Comparison of ENCODE assay signal across 30 cellular contexts in the genomic region with DNA sequence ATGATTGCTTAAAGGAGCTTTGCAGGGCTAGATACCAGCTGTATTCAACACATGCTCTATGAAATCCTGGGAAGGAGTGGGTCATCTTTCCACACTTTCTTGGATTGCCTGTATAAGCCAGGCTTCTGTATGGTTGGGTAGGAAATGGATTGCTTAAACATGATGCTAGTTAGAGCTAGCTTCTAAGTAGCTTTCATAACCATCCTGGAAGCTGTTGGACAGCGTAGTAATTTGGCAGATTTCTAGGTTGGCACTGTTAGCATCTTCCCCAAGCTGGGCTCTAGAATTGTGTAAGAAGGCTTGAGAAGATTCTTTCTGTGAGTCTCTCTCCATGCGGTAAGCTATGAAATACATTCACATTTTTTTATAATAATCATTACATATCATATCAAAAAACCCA.
"Had no signal": no experiment of that assay in that cellular context is flagged by ENCODE, and none has a peak within 500 bp of the region (broad histone marks: within the 10 kb centered on the region; RNA-seq: fewer than 3 reads in every experiment).

No MANE protein-coding gene starts in this region.

- H3K27ac ChIP-seq: neutrophil, ovary, parathyroid adenoma, psoas muscle, right lobe of liver, skin epidermis, spleen, suprapubic skin, testis, tibial artery, transverse colon, upper lobe of right lung, uterus had no signal

- H3K27me3 ChIP-seq: neutrophil, ovary, right lobe of liver, suprapubic skin, testis, tibial artery, transverse colon, upper lobe of right lung, uterus had no signal

- ATAC-seq: naive thymus-derived CD8-positive, alpha-beta T cell; natural killer cell treated with Interleukin-12 subunit alpha and Interleukin-12 subunit beta and Interleukin-15 and Interleukin-18, amount 100 ng/mL, for 72 hours; psoas muscle; right cardiac atrium; right lobe of liver; stimulated activated memory B cell treated with anti-CD40 and anti-IgM and Interleukin-4, amounts not matched to agents 10 μg/mL and 1 μg/mL and 100 μg/mL, for 72 hours; stimulated activated naive CD8-positive, alpha-beta T cell treated with anti-CD3 and anti-CD28 coated beads, Interleukin-15, amount 100 ng/mL, for 72 hours; stimulated activated naive CD8-positive, alpha-beta T cell treated with anti-CD3 and anti-CD28 coated beads, Interleukin-15, Interleukin-2, amounts not matched to agents 100 U/mL and 50 U/mL, for 24 hours; upper lobe of right lung had no signal

- H3K4me3 ChIP-seq: ovary, psoas muscle, right lobe of liver, skin epidermis, smooth muscle cell, spleen, suprapubic skin, testis, tibial artery, transverse colon, upper lobe of right lung, uterus had no signal

- H3K9me3 ChIP-seq: neutrophil, ovary, psoas muscle, right lobe of liver, spleen, suprapubic skin, testis, tibial artery, transverse colon, upper lobe of right lung, uterus had no signal

- DNase-seq: naive thymus-derived CD8-positive, alpha-beta T cell; nephron progenitor cell; nucleus accumbens; ovary; posterior cingulate gyrus; psoas muscle; right cardiac atrium; right lobe of liver; spleen; stimulated activated CD4-positive, alpha-beta T cell treated with anti-CD3 and anti-CD28 coated beads, Interleukin-12 subunit alpha, Interleukin-12 subunit beta, amount 100 ng/mL, for 4 hours; stimulated activated CD4-positive, alpha-beta T cell treated with anti-CD3 and anti-CD28 coated beads, Interleukin-1b, Interleukin-23, amount 100 ng/mL, for 48 hours; stimulated activated CD4-positive, alpha-beta T cell treated with anti-CD3 and anti-CD28 coated beads, Interleukin-4, amount 100 ng/mL, for 1 hour; stimulated activated CD4-positive, alpha-beta T cell treated with anti-CD3 and anti-CD28 coated beads, Interleukin-4, amount 100 ng/mL, for 4 hours; stimulated activated CD8-positive, alpha-beta memory T cell treated with anti-CD3 and anti-CD28 coated beads, Interleukin-4, amount 100 ng/mL, for 48 hours; stimulated activated naive CD4-positive, alpha-beta T cell; stimulated activated naive CD8-positive, alpha-beta T cell treated with anti-CD3 and anti-CD28 coated beads, Interleukin-15, amount 100 ng/mL, for 72 hours; stimulated activated naive CD8-positive, alpha-beta T cell treated with anti-CD3 and anti-CD28 coated beads, Interleukin-15, Interleukin-2, amounts not matched to agents 100 U/mL and 50 U/mL, for 24 hours; substantia nigra; testis; tibial artery; transverse colon; upper lobe of right lung; uterus had no signal

- H3K36me3 ChIP-seq: neutrophil, ovary, right lobe of liver, spleen, suprapubic skin, tibial artery, transverse colon, upper lobe of right lung, uterus had no signal

- H3K4me1 ChIP-seq: parathyroid adenoma, psoas muscle, right lobe of liver, spleen, suprapubic skin, testis, tibial artery, transverse colon, upper lobe of right lung, uterus had no signal
